Comparison of ENCODE assay signal across 1 cellular context in the genomic region with DNA sequence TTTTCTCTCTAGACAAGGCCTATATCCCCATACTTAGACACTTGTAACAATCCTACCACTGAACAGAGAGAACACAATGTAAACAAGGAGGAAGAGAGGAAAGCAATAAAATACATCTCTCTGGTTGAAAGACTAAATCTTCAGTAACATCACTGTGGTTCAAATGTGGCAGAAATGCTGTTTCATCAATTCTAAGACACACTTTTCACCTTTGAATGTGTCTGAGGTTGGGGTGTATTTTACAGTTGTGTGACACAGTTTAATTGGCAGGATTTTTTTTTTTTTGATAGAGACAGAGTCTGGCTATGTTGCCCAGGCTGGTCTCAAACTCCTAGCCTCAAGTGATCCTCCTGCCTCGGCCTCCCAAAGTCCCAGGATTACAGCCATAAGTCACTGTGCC.
TF ChIP-seq lines count a peak whose summit lies in the region.

No MANE protein-coding gene starts in this region.

TF ChIP-seq in SK-N-SH treated with all-trans-retinoic acid at 6 μM for 48 hours, 23 proteins besides CTCF, POLR2A, EP300 and RAD21 (continued from another document):
- TF ChIP-seq ARNTL (CRISPR knock-in tag; IDR thresholded peaks at IDR 0.05; ENCODE audit: borderline replicate concordance, low read depth): no peak
- TF ChIP-seq, protein P1, sequence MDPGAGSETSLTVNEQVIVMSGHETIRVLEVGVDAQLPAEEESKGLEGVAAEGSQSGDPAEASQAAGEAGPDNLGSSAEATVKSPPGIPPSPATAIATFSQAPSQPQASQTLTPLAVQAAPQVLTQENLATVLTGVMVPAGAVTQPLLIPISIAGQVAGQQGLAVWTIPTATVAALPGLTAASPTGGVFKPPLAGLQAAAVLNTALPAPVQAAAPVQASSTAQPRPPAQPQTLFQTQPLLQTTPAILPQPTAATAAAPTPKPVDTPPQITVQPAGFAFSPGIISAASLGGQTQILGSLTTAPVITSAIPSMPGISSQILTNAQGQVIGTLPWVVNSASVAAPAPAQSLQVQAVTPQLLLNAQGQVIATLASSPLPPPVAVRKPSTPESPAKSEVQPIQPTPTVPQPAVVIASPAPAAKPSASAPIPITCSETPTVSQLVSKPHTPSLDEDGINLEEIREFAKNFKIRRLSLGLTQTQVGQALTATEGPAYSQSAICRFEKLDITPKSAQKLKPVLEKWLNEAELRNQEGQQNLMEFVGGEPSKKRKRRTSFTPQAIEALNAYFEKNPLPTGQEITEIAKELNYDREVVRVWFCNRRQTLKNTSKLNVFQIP (CRISPR knock-in tag; IDR thresholded peaks at IDR 0.05; ENCODE audit: borderline replicate concordance, low read depth): no peak
- TF ChIP-seq, protein P2, sequence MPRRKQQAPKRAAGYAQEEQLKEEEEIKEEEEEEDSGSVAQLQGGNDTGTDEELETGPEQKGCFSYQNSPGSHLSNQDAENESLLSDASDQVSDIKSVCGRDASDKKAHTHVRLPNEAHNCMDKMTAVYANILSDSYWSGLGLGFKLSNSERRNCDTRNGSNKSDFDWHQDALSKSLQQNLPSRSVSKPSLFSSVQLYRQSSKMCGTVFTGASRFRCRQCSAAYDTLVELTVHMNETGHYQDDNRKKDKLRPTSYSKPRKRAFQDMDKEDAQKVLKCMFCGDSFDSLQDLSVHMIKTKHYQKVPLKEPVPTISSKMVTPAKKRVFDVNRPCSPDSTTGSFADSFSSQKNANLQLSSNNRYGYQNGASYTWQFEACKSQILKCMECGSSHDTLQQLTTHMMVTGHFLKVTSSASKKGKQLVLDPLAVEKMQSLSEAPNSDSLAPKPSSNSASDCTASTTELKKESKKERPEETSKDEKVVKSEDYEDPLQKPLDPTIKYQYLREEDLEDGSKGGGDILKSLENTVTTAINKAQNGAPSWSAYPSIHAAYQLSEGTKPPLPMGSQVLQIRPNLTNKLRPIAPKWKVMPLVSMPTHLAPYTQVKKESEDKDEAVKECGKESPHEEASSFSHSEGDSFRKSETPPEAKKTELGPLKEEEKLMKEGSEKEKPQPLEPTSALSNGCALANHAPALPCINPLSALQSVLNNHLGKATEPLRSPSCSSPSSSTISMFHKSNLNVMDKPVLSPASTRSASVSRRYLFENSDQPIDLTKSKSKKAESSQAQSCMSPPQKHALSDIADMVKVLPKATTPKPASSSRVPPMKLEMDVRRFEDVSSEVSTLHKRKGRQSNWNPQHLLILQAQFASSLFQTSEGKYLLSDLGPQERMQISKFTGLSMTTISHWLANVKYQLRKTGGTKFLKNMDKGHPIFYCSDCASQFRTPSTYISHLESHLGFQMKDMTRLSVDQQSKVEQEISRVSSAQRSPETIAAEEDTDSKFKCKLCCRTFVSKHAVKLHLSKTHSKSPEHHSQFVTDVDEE (CRISPR knock-in tag; IDR thresholded peaks at IDR 0.05): no peak
